14 cellular contexts compared by ENCODE assay signal in genomic region chr15:64865126-64865997, GRCh38. TPM values are rescaled to one million over a fixed set of nuclear protein-coding genes. Genes with fewer than 3 reads are reported as not detected.
DNase-seq lines count a peak whose midpoint lies in the region; ATAC-seq, FAIRE-seq and TF ChIP-seq lines count a peak whose summit lies in the region.
"Had no signal": no experiment of that assay in that cellular context is flagged by ENCODE, and none has a peak within 500 bp of the region (broad histone marks: within the 10 kb centered on the region; RNA-seq: fewer than 3 reads in every experiment).

No MANE protein-coding gene starts in this region.

- H3K27me3 ChIP-seq in HepG2 (ENCODE audit: control insufficient read depth in 1 of 2, insufficient read depth in 2 of 2, low read length in 2 of 2) (no peaks in the 10 kb centered on the region), right lobe of liver (no peaks in the 10 kb centered on the region), body of pancreas (no peaks in the 10 kb centered on the region), Caco-2 (replicated peaks; ENCODE audit: control insufficient read depth, insufficient read depth, low read length) (no peaks in the 10 kb centered on the region)

- DNase-seq in HepG2 (ENCODE audit: low spot score) = no peak
- no peak for DNase-seq in right lobe of liver
- no peak for DNase-seq in activated naive CD8-positive, alpha-beta T cell treated with anti-CD3 and anti-CD28 coated beads for 36 hours
- no peak for DNase-seq in body of pancreas
- DNase-seq in omental fat pad (ENCODE audit: low spot score) = no peak
- no peak for DNase-seq in Caco-2
- DNase-seq: activated T-cell treated with anti-CD3 and anti-CD28 coated beads, Interleukin-2, amount 50 U/mL, for 48 hours; left colon; NCI-H1694; OCI-M1 had no signal

- H3K79me2 ChIP-seq in HepG2 (ENCODE audit: insufficient read depth, low read length) = no peaks in the 10 kb centered on the region

- 97% methylated on average over 7 of the region's 12 CpGs for WGBS in HepG2 (ENCODE audit: low lambda C conversion rate)
- 83% methylated on average over 1 of the region's 12 CpGs for WGBS in right lobe of liver (ENCODE audit: insufficient coverage, low coverage, low lambda C conversion rate, missing lambda C conversion rate)
- 96 to 98% methylated on average over 9 to 12 of the region's 12 CpGs for whole genome bisulfite sequencing in mesodermal cell (ENCODE audit: insufficient coverage in 2 of 2), 2 experiments
- WGBS in body of pancreas, 2 donors = 95 to 96% methylated on average over 7 to 12 of the region's 12 CpGs

- no peak for FAIRE-seq in HepG2 (lab: Jason Lieb, UNC)
- FAIRE-seq: urothelium cell line had no signal

- H3K4me3 ChIP-seq in HepG2 (replicated peaks in 1 of 3; ENCODE audit: insufficient read depth in 1 of 3, low read depth in 2 of 3, low read length in 3 of 3) = no peak overlapping the region
- H3K4me3 ChIP-seq in right lobe of liver = no peak overlapping the region
- no peak overlapping the region for H3K4me3 ChIP-seq in mesodermal cell (ENCODE audit: extremely low read depth, insufficient read depth, low read length, poor library complexity, severe bottlenecking)
- no peak overlapping the region for H3K4me3 ChIP-seq in body of pancreas
- H3K4me3 ChIP-seq in Caco-2 (ENCODE audit: low read depth, low read length) = no peak overlapping the region

- no peaks in the 10 kb centered on the region for H3K4me1 ChIP-seq in HepG2 (ENCODE audit: insufficient read depth, low read length)
- peaks cover 0 to 4% (median 0%) of the 10 kb centered on the region in 4 donors for H3K4me1 ChIP-seq in right lobe of liver
- H3K4me1 ChIP-seq in mesodermal cell (ENCODE audit: control insufficient read depth, insufficient read depth, low read length, poor library complexity, severe bottlenecking) = peaks cover 20% of the 10 kb centered on the region
- H3K4me1 ChIP-seq in body of pancreas = no peaks in the 10 kb centered on the region
- H3K4me1 ChIP-seq in Caco-2 = no peaks in the 10 kb centered on the region

- H3K36me3 Mint-ChIP-seq in activated naive CD8-positive, alpha-beta T cell treated with anti-CD3 and anti-CD28 coated beads for 36 hours = peaks cover under 1% of the 10 kb centered on the region
- H3K36me3 Mint-ChIP-seq in Caco-2 (ENCODE audit: insufficient read depth, unreplicated experiment) = no peaks in the 10 kb centered on the region

- CTCF ChIA-PET in HepG2 (lab: Yijun Ruan, JAX; ENCODE audit: low intra/inter-chr PET ratio, low total read pairs) (no interaction called here), Caco-2 (lab: Charles Lee) (interaction anchor here (0.6 kb wide), 1 partner anchor 67 kb away, joined by 6 read pairs; no protein-coding TSS in a partner anchor)

- ATAC-seq in HepG2 = no peak; the same call in 2 of the 3 replicates
- no peak for ATAC-seq in right lobe of liver
- ATAC-seq in GM21737 (IDR thresholded peaks at IDR 0.05; ENCODE audit: unreplicated experiment) = no peak
- ATAC-seq in body of pancreas = no peak
- no peak for ATAC-seq in omental fat pad (ENCODE audit: low FRiP score)
- ATAC-seq: left colon had no signal

- no peak for TF ChIP-seq RAD21 in HepG2 (CRISPR knock-in tag; IDR thresholded peaks at IDR 0.05)

- no peak overlapping the region for H3K4me2 ChIP-seq in HepG2 (ENCODE audit: low read depth, low read length)

- H4K20me1 ChIP-seq in HepG2 (ENCODE audit: insufficient read depth, low read length) = no peaks in the 10 kb centered on the region; the same call in 1 of the 2 replicates

- peak overlapping the region; percentile 20 for H3K27ac Mint-ChIP-seq in activated naive CD8-positive, alpha-beta T cell treated with anti-CD3 and anti-CD28 coated beads for 36 hours
- H3K27ac Mint-ChIP-seq in Caco-2 (ENCODE audit: unreplicated experiment) = no peak overlapping the region
- H3K27ac Mint-ChIP-seq: progenitor cell of endocrine pancreas had no signal

- H3K4me3 Mint-ChIP-seq in activated naive CD8-positive, alpha-beta T cell treated with anti-CD3 and anti-CD28 coated beads for 36 hours = no peak overlapping the region
- H3K4me3 Mint-ChIP-seq in Caco-2 (ENCODE audit: unreplicated experiment) = no peak overlapping the region

- H3K9ac ChIP-seq in HepG2 (ENCODE audit: insufficient read depth, low read depth, low read length) = no peak overlapping the region

- intact Hi-C loops in HepG2 (cut with micrococcal nuclease; ENCODE audit: unreplicated experiment) (no loop called here), right lobe of liver (cut with DNase I) (no loop called here), body of pancreas (cut with DNase I) (no loop called here), Caco-2 (cut with micrococcal nuclease; ENCODE audit: unreplicated experiment) (loop anchor here (10.0 kb wide), 1 partner anchor 79 kb away; no protein-coding TSS in a partner anchor)

- TF ChIP-seq CTCF in HepG2 (CRISPR knock-in tag; IDR thresholded peaks at IDR 0.05) (no peak), right lobe of liver (IDR thresholded peaks at IDR 0.05) (no peak), body of pancreas (IDR thresholded peaks at IDR 0.05) (no peak), omental fat pad (IDR thresholded peaks at IDR 0.05) (no peak), Caco-2 (IDR thresholded peaks at IDR 0.05; ENCODE audit: insufficient read depth in 1 of 2, low read depth in 1 of 2, low read length in 1 of 2, severe bottlenecking in 1 of 2, unreplicated experiment in 1 of 2) (no peak)

- no peaks in the 10 kb centered on the region for H3K4me1 Mint-ChIP-seq in activated naive CD8-positive, alpha-beta T cell treated with anti-CD3 and anti-CD28 coated beads for 36 hours
- H3K4me1 Mint-ChIP-seq in Caco-2 (ENCODE audit: low read depth, unreplicated experiment) = no peaks in the 10 kb centered on the region

- H3K27me3 Mint-ChIP-seq in activated naive CD8-positive, alpha-beta T cell treated with anti-CD3 and anti-CD28 coated beads for 36 hours = no peaks in the 10 kb centered on the region
- H3K27me3 Mint-ChIP-seq in Caco-2 (ENCODE audit: insufficient read depth, unreplicated experiment) = no peaks in the 10 kb centered on the region
- H3K27me3 Mint-ChIP-seq: progenitor cell of endocrine pancreas had no signal

- no peak overlapping the region for H2AFZ ChIP-seq in HepG2 (ENCODE audit: low read length)

- TF ChIP-seq POLR2A in HepG2 (IDR thresholded peaks at IDR 0.05; ENCODE audit: insufficient read depth in 1 of 2, low read depth in 2 of 2, low read length in 2 of 2) (no peak), right lobe of liver (IDR thresholded peaks at IDR 0.05) (no peak), body of pancreas (IDR thresholded peaks at IDR 0.05) (no peak)

- BruUV-seq in HepG2 (replicated peaks; lab: Mats Ljungman, UMichigan) (no TSS peak), Caco-2 (replicated peaks; lab: Mats Ljungman, UMichigan) (no TSS peak)

- TF ChIP-seq EP300 in HepG2 (IDR thresholded peaks at IDR 0.05; ENCODE audit: low read depth in 2 of 2, low read length in 2 of 2) = no peak
- TF ChIP-seq EP300 in HepG2 (CRISPR knock-in tag; IDR thresholded peaks at IDR 0.05; ENCODE audit: borderline replicate concordance) = no peak

- POLR2A ChIA-PET in HepG2 (lab: Yijun Ruan, JAX) = no interaction called here
- POLR2A ChIA-PET in Caco-2 (lab: Charles Lee) = no interaction called here

- no peaks in the 10 kb centered on the region for H3K9me3 ChIP-seq in HepG2 (ENCODE audit: low read length)
- H3K9me3 ChIP-seq in right lobe of liver = no peaks in the 10 kb centered on the region
- H3K9me3 ChIP-seq in mesodermal cell (ENCODE audit: control insufficient read depth, low read length) = no peaks in the 10 kb centered on the region
- H3K9me3 ChIP-seq in body of pancreas = no peaks in the 10 kb centered on the region
- no peaks in the 10 kb centered on the region for H3K9me3 ChIP-seq in Caco-2

- H3K9me3 Mint-ChIP-seq in activated naive CD8-positive, alpha-beta T cell treated with anti-CD3 and anti-CD28 coated beads for 36 hours = no peaks in the 10 kb centered on the region
- H3K9me3 Mint-ChIP-seq in Caco-2 (ENCODE audit: unreplicated experiment) = no peaks in the 10 kb centered on the region

- no peak overlapping the region for H3K27ac ChIP-seq in HepG2 (ENCODE audit: extremely low read length, insufficient read depth, low read length)
- H3K27ac ChIP-seq in right lobe of liver = no peak overlapping the region
- peak overlapping the region; percentile 36 for H3K27ac ChIP-seq in mesodermal cell (ENCODE audit: low read depth, low read length, severe bottlenecking)
- no peak overlapping the region for H3K27ac ChIP-seq in body of pancreas

- in situ Hi-C loops in HepG2 (cut with HindIII; ENCODE audit: extremely low pct_ligation_motif_present, low pct_unique_long_range_greater_than_20kb) = no loop called here

- H3K36me3 ChIP-seq in HepG2 (replicated peaks in 1 of 2; ENCODE audit: control insufficient read depth in 1 of 2, insufficient read depth in 2 of 2, low read length in 2 of 2) (peaks cover 10 to 11% of the 10 kb centered on the region in 2 experiments; a peak in 3 of 5 replicates), right lobe of liver (peaks cover 0 to 14% (median 1%) of the 10 kb centered on the region in 4 donors), mesodermal cell (ENCODE audit: control insufficient read depth, insufficient read depth, low read length) (peaks cover 56% of the 10 kb centered on the region), body of pancreas (replicated peaks in 1 of 2; ENCODE audit: insufficient read depth in 1 of 2, low read depth in 2 of 2) (no peaks in the 10 kb centered on the region), Caco-2 (ENCODE audit: control insufficient read depth, insufficient read depth, low read length) (no peaks in the 10 kb centered on the region)

RNA-seq across cellular contexts. Expression of gene PLEKHO2, which starts 23.6 kb away (rescaled TPM):
- 3.1 and 3.8 TPM in 2 replicates for total RNA-seq in HepG2 (2016; rRNA removed; fragmentation: Illumina TruSeq; extraction: Trizol)
- 0.61 and 0.71 TPM in 2 replicates for total RNA-seq in HepG2 (2016; cell fraction: cytosol; rRNA removed; fragmentation: Illumina TruSeq; extraction: Trizol; ENCODE audit: low read depth)
- 3.1 and 4.3 TPM in 2 replicates for total RNA-seq in HepG2 (2016; cell fraction: insoluble cytoplasmic fraction; rRNA removed; fragmentation: Illumina TruSeq; extraction: Trizol)
- total RNA-seq in HepG2 (2016; cell fraction: membrane; rRNA removed; fragmentation: Illumina TruSeq; extraction: Trizol) = 1.4 and 1.8 TPM in 2 replicates
- 3.2 and 3.6 TPM in 2 replicates for total RNA-seq in HepG2 (2016; cell fraction: nucleus; rRNA removed; fragmentation: Illumina TruSeq; extraction: Trizol)
- polyA plus RNA-seq in HepG2 (2011; rRNA removed) = 4.8 and 5.1 TPM in 2 replicates
- polyA plus RNA-seq in HepG2 (2011; cell fraction: cytosol; rRNA removed) = 3.1 and 3.9 TPM in 2 replicates
- 15.5 and 19.5 TPM in 2 replicates for polyA plus RNA-seq in HepG2 (2011; cell fraction: nucleus; rRNA removed)
- polyA plus RNA-seq in HepG2 (2012) = 3.9 and 4.4 TPM in 2 replicates
- 0.38 and 0.41 TPM in 2 replicates for polyA plus RNA-seq in HepG2 (2016; cell fraction: cytosol; fragmentation: Illumina TruSeq; extraction: Trizol; ENCODE audit: low read depth)
- 2.2 and 3.1 TPM in 2 replicates for polyA plus RNA-seq in HepG2 (2016; cell fraction: insoluble cytoplasmic fraction; fragmentation: Illumina TruSeq; extraction: Trizol; ENCODE audit: low read depth)
- polyA plus RNA-seq in HepG2 (2016; cell fraction: membrane; fragmentation: Illumina TruSeq; extraction: Trizol; ENCODE audit: low read depth) = 0.70 and 0.73 TPM in 2 replicates
- polyA plus RNA-seq in HepG2 (2016; cell fraction: nucleus; fragmentation: Illumina TruSeq; extraction: Trizol; ENCODE audit: insufficient read depth, low read depth) = 17.8 and 18.9 TPM in 2 replicates
- 3.4 and 9.7 TPM in 2 replicates for polyA minus RNA-seq in HepG2 (2011; rRNA and poly(A)+ RNA removed; ENCODE audit: low replicate concordance)
- polyA minus RNA-seq in HepG2 (2011; cell fraction: cytosol; rRNA and poly(A)+ RNA removed) = 3.4 and 3.5 TPM in 2 replicates
- 4.4 and 6.8 TPM in 2 replicates for polyA minus RNA-seq in HepG2 (2011; cell fraction: nucleus; rRNA and poly(A)+ RNA removed)
- 10 to 100 TPM in 1 of 6 experiments, 1 to 10 TPM in 5; 3.9 to 11.8 (median 5.2) TPM for total RNA-seq in right lobe of liver
- total RNA-seq in activated naive CD8-positive, alpha-beta T cell treated with anti-CD3 and anti-CD28 coated beads for 36 hours = 1 to 10 TPM; 6.8 to 7.8 TPM
- polyA plus RNA-seq in mesodermal cell (2013, experiment 1 of 2) = 15.9 TPM
- 12.8 TPM for polyA plus RNA-seq in mesodermal cell (2013, experiment 2 of 2)
- total RNA-seq in body of pancreas = 1 to 10 TPM; 7.0 to 9.9 TPM
- total RNA-seq in omental fat pad = 10 to 100 TPM; 53.0 to 86.6 (median 58.4) TPM
- total RNA-seq in Caco-2 (2022) = 4.5 and 4.9 TPM in 2 replicates

RNA-seq across cellular contexts. Expression of gene PIF1, which starts 39.9 kb away (rescaled TPM):
- total RNA-seq in HepG2 (2016; rRNA removed; fragmentation: Illumina TruSeq; extraction: Trizol) = 8.3 and 19.7 TPM in 2 replicates
- total RNA-seq in HepG2 (2016; cell fraction: cytosol; rRNA removed; fragmentation: Illumina TruSeq; extraction: Trizol; ENCODE audit: low read depth) = 10.1 and 10.8 TPM in 2 replicates
- total RNA-seq in HepG2 (2016; cell fraction: insoluble cytoplasmic fraction; rRNA removed; fragmentation: Illumina TruSeq; extraction: Trizol) = 7.8 and 21.1 TPM in 2 replicates
- 8.0 and 9.6 TPM in 2 replicates for total RNA-seq in HepG2 (2016; cell fraction: membrane; rRNA removed; fragmentation: Illumina TruSeq; extraction: Trizol)
- 22.6 and 34.5 TPM in 2 replicates for total RNA-seq in HepG2 (2016; cell fraction: nucleus; rRNA removed; fragmentation: Illumina TruSeq; extraction: Trizol)
- 14.0 and 18.5 TPM in 2 replicates for polyA plus RNA-seq in HepG2 (2011; rRNA removed)
- polyA plus RNA-seq in HepG2 (2011; cell fraction: cytosol; rRNA removed) = 5.4 and 11.1 TPM in 2 replicates
- polyA plus RNA-seq in HepG2 (2011; cell fraction: nucleus; rRNA removed) = 50.6 and 90.5 TPM in 2 replicates
- polyA plus RNA-seq in HepG2 (2012) = 3.2 and 9.0 TPM in 2 replicates
- polyA plus RNA-seq in HepG2 (2016; cell fraction: cytosol; fragmentation: Illumina TruSeq; extraction: Trizol; ENCODE audit: low read depth) = 1.2 and 1.3 TPM in 2 replicates
- 7.2 and 8.0 TPM in 2 replicates for polyA plus RNA-seq in HepG2 (2016; cell fraction: insoluble cytoplasmic fraction; fragmentation: Illumina TruSeq; extraction: Trizol; ENCODE audit: low read depth)
- 3.6 and 4.0 TPM in 2 replicates for polyA plus RNA-seq in HepG2 (2016; cell fraction: membrane; fragmentation: Illumina TruSeq; extraction: Trizol; ENCODE audit: low read depth)
- 105 and 116 TPM in 2 replicates for polyA plus RNA-seq in HepG2 (2016; cell fraction: nucleus; fragmentation: Illumina TruSeq; extraction: Trizol; ENCODE audit: insufficient read depth, low read depth)
- 12.7 and 35.9 TPM in 2 replicates for polyA minus RNA-seq in HepG2 (2011; rRNA and poly(A)+ RNA removed; ENCODE audit: low replicate concordance)
- 1.6 and 4.1 TPM in 2 replicates for polyA minus RNA-seq in HepG2 (2011; cell fraction: cytosol; rRNA and poly(A)+ RNA removed)
- 11.4 and 16.5 TPM in 2 replicates for polyA minus RNA-seq in HepG2 (2011; cell fraction: nucleus; rRNA and poly(A)+ RNA removed)
- total RNA-seq in right lobe of liver = under 1 TPM; 0.11 to 1.00 (median 0.36) TPM
- total RNA-seq in activated naive CD8-positive, alpha-beta T cell treated with anti-CD3 and anti-CD28 coated beads for 36 hours = 10 to 100 TPM; 27.3 to 30.4 TPM
- polyA plus RNA-seq in mesodermal cell (2013, experiment 1 of 2) = 16.5 TPM
- 17.4 TPM for polyA plus RNA-seq in mesodermal cell (2013, experiment 2 of 2)
- total RNA-seq in body of pancreas = not detected
- total RNA-seq in omental fat pad = 1 to 10 TPM in 2 of 4 donors, under 1 TPM in 1, not detected in 1; 0.63 to 1.4 (median 1.0) TPM
- 45.8 and 47.9 TPM in 2 replicates for total RNA-seq in Caco-2 (2022)

RNA-seq across cellular contexts. Expression of gene ANKDD1A, which starts 46.3 kb away (rescaled TPM):
- 0.11 TPM in 2 replicates for total RNA-seq in HepG2 (2016; rRNA removed; fragmentation: Illumina TruSeq; extraction: Trizol)
- not detected in 2 replicates for total RNA-seq in HepG2 (2016; cell fraction: cytosol; rRNA removed; fragmentation: Illumina TruSeq; extraction: Trizol; ENCODE audit: low read depth)
- 0.09 TPM in 1 of 2 replicates, not detected in the other for total RNA-seq in HepG2 (2016; cell fraction: insoluble cytoplasmic fraction; rRNA removed; fragmentation: Illumina TruSeq; extraction: Trizol)
- not detected in 2 replicates for total RNA-seq in HepG2 (2016; cell fraction: membrane; rRNA removed; fragmentation: Illumina TruSeq; extraction: Trizol)
- not detected in 2 replicates for total RNA-seq in HepG2 (2016; cell fraction: nucleus; rRNA removed; fragmentation: Illumina TruSeq; extraction: Trizol)
- polyA plus RNA-seq in HepG2 (2011; rRNA removed) = 0.17 and 0.48 TPM in 2 replicates
- 0.19 and 0.23 TPM in 2 replicates for polyA plus RNA-seq in HepG2 (2011; cell fraction: cytosol; rRNA removed)
- polyA plus RNA-seq in HepG2 (2011; cell fraction: nucleus; rRNA removed) = 1.3 and 1.5 TPM in 2 replicates
- polyA plus RNA-seq in HepG2 (2012) = 0.21 and 0.31 TPM in 2 replicates
- polyA plus RNA-seq in HepG2 (2016; cell fraction: cytosol; fragmentation: Illumina TruSeq; extraction: Trizol; ENCODE audit: low read depth) = not detected in 2 replicates
- polyA plus RNA-seq in HepG2 (2016; cell fraction: insoluble cytoplasmic fraction; fragmentation: Illumina TruSeq; extraction: Trizol; ENCODE audit: low read depth) = not detected in 2 replicates
- not detected in 2 replicates for polyA plus RNA-seq in HepG2 (2016; cell fraction: membrane; fragmentation: Illumina TruSeq; extraction: Trizol; ENCODE audit: low read depth)
- not detected in 2 replicates for polyA plus RNA-seq in HepG2 (2016; cell fraction: nucleus; fragmentation: Illumina TruSeq; extraction: Trizol; ENCODE audit: insufficient read depth, low read depth)
- 0.40 TPM in 2 replicates for polyA minus RNA-seq in HepG2 (2011; rRNA and poly(A)+ RNA removed; ENCODE audit: low replicate concordance)
- polyA minus RNA-seq in HepG2 (2011; cell fraction: cytosol; rRNA and poly(A)+ RNA removed) = not detected in 2 replicates
- polyA minus RNA-seq in HepG2 (2011; cell fraction: nucleus; rRNA and poly(A)+ RNA removed) = not detected in 2 replicates
- total RNA-seq in right lobe of liver = 1 to 10 TPM in 1 of 6 experiments, under 1 TPM in 5; 0.29 to 1.1 (median 0.47) TPM
- 1 to 10 TPM; 2.8 to 2.9 TPM for total RNA-seq in activated naive CD8-positive, alpha-beta T cell treated with anti-CD3 and anti-CD28 coated beads for 36 hours
- 4.1 TPM for polyA plus RNA-seq in mesodermal cell (2013, experiment 1 of 2)
- 3.3 TPM for polyA plus RNA-seq in mesodermal cell (2013, experiment 2 of 2)
- total RNA-seq in body of pancreas = 10 to 100 TPM in 1 of 2 donors, 1 to 10 TPM in 1; 3.9 to 18.8 TPM
- 10 to 100 TPM in 1 of 4 donors, 1 to 10 TPM in 3; 5.9 to 18.5 (median 7.5) TPM for total RNA-seq in omental fat pad
- 1.3 and 1.6 TPM in 2 replicates for total RNA-seq in Caco-2 (2022)
